8 cellular contexts compared by ENCODE assay signal in the genomic region with DNA sequence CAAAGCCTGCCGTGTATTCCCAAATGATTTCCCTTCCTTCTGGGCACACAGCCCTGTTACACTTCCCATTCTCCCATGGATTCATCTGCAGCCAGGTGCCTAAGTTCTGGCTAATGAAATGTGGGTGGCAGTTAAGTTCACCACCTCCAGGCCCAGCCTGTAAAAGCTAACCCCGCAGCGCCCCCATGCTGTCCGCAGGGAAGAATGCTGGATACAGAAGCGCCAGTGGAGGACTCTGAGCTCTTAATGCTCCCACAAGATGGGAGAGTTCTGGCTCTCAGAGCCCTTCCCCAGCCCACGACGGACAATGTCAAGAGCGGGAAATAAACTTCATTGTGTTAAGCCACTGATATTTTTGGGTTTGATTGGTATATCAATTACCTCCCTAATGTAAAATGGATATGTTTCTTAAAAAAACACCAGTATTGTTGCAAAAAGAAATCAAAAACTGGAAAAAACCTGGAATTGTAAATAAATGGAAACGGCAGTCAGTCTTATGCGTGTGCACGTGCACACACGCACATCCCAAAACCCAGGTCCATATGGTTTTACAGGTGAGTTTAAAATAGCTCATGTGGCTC. TPM values are rescaled to one million over a fixed set of nuclear protein-coding genes. Genes with fewer than 3 reads are reported as not detected.
A peak's percentile ranks its signal among the peaks of the same experiment; 100 is the strongest.
DNase-seq lines count a peak whose midpoint lies in the region; ATAC-seq and TF ChIP-seq lines count a peak whose summit lies in the region.

No MANE protein-coding gene starts in this region.

- TF ChIP-seq POLR2A in breast epithelium (IDR thresholded peaks at IDR 0.05) = no peak

- no peaks in the 10 kb centered on the region for H3K4me1 Mint-ChIP-seq in MCF 10A (ENCODE audit: insufficient read depth, unreplicated experiment)
- H3K4me1 Mint-ChIP-seq in activated T-helper 1 cell treated with anti-CD3 and anti-CD28 coated beads, Interleukin-12 subunit alpha, Interleukin-12 subunit beta, Interleukin-2, Interleukin-4 antibody, amounts not matched to agents 30 ng/mL and 10 ng/mL and 1 ng/mL, durations not matched to agents 14 hours and 24 hours and 36 hours (ENCODE audit: low read depth) = no peaks in the 10 kb centered on the region

- ATAC-seq in HG02763 (IDR thresholded peaks at IDR 0.05; ENCODE audit: unreplicated experiment) (peak; percentile 58), left lung (peak; percentile 97), GM19328 (IDR thresholded peaks at IDR 0.05; ENCODE audit: unreplicated experiment) (no peak)

- no peaks in the 10 kb centered on the region for H3K27me3 ChIP-seq in breast epithelium
- no peaks in the 10 kb centered on the region for H3K27me3 ChIP-seq in brain microvascular endothelial cell (replicated peaks)
- H3K27me3 ChIP-seq in left lung = no peaks in the 10 kb centered on the region

- H3K36me3 Mint-ChIP-seq in MCF 10A (ENCODE audit: insufficient read depth, unreplicated experiment) = no peaks in the 10 kb centered on the region
- no peaks in the 10 kb centered on the region for H3K36me3 Mint-ChIP-seq in activated T-helper 1 cell treated with anti-CD3 and anti-CD28 coated beads, Interleukin-12 subunit alpha, Interleukin-12 subunit beta, Interleukin-2, Interleukin-4 antibody, amounts not matched to agents 30 ng/mL and 10 ng/mL and 1 ng/mL, durations not matched to agents 14 hours and 24 hours and 36 hours (ENCODE audit: low read depth)

- intact Hi-C loops in MCF 10A (cut with micrococcal nuclease) (loop anchor here (5.0 to 10.0 kb wide), 2 partner anchors 149 to 276 kb away; no protein-coding TSS in a partner anchor), breast epithelium (cut with DNase I; ENCODE audit: low total_unique reads) (no loop called here), left lung (cut with DNase I) (no loop called here)
- intact Hi-C loops in activated T-helper 1 cell treated with anti-CD3 and anti-CD28 coated beads, Interleukin-12 subunit alpha, Interleukin-12 subunit beta, Interleukin-2, Interleukin-4 antibody, amounts not matched to agents 30 ng/mL and 10 ng/mL and 1 ng/mL, durations not matched to agents 14 hours and 24 hours and 36 hours (cut with micrococcal nuclease) = loop anchor here (1.0 to 5.0 kb wide), 2 partner anchors 108 to 274 kb away; no protein-coding TSS in a partner anchor

- H3K27ac ChIP-seq in breast epithelium (no peak overlapping the region), brain microvascular endothelial cell (no peak overlapping the region), left lung (no peak overlapping the region)

- no peak overlapping the region for H3K4me3 ChIP-seq in breast epithelium
- no peak overlapping the region for H3K4me3 ChIP-seq in brain microvascular endothelial cell (ENCODE audit: low read depth, low read length)
- no peak overlapping the region for H3K4me3 ChIP-seq in left lung

- peak; percentile 38 for DNase-seq in MCF 10A (ENCODE audit: unreplicated experiment)
- DNase-seq in breast epithelium (ENCODE audit: low spot score in 2 of 2) = no peak
- DNase-seq in NCI-H82 treated with DMSO at 0.1 percent for 48 hours (lab: John Stamatoyannopoulos, UW; ENCODE audit: unreplicated experiment) = peak; percentile 31
- DNase-seq in brain microvascular endothelial cell = peak; percentile 31
- DNase-seq in left lung = peak; percentile 60 to 81
- no peak for DNase-seq in activated T-helper 1 cell treated with anti-CD3 and anti-CD28 coated beads, Interleukin-12 subunit alpha, Interleukin-12 subunit beta, Interleukin-2, Interleukin-4 antibody, amounts not matched to agents 30 ng/mL and 10 ng/mL and 1 ng/mL, durations not matched to agents 14 hours and 24 hours and 36 hours (ENCODE audit: low spot score)

- H3K9me3 Mint-ChIP-seq in MCF 10A (ENCODE audit: unreplicated experiment) = peaks cover 15% of the 10 kb centered on the region
- peaks cover 12% of the 10 kb centered on the region for H3K9me3 Mint-ChIP-seq in activated T-helper 1 cell treated with anti-CD3 and anti-CD28 coated beads, Interleukin-12 subunit alpha, Interleukin-12 subunit beta, Interleukin-2, Interleukin-4 antibody, amounts not matched to agents 30 ng/mL and 10 ng/mL and 1 ng/mL, durations not matched to agents 14 hours and 24 hours and 36 hours

- H3K4me3 Mint-ChIP-seq in MCF 10A (ENCODE audit: unreplicated experiment) = no peak overlapping the region
- H3K4me3 Mint-ChIP-seq in activated T-helper 1 cell treated with anti-CD3 and anti-CD28 coated beads, Interleukin-12 subunit alpha, Interleukin-12 subunit beta, Interleukin-2, Interleukin-4 antibody, amounts not matched to agents 30 ng/mL and 10 ng/mL and 1 ng/mL, durations not matched to agents 14 hours and 24 hours and 36 hours = no peak overlapping the region

- no peak overlapping the region for H3K27ac Mint-ChIP-seq in MCF 10A (ENCODE audit: low read depth, unreplicated experiment)
- H3K27ac Mint-ChIP-seq in activated T-helper 1 cell treated with anti-CD3 and anti-CD28 coated beads, Interleukin-12 subunit alpha, Interleukin-12 subunit beta, Interleukin-2, Interleukin-4 antibody, amounts not matched to agents 30 ng/mL and 10 ng/mL and 1 ng/mL, durations not matched to agents 14 hours and 24 hours and 36 hours = no peak overlapping the region

- POLR2A ChIA-PET in MCF 10A (lab: Yijun Ruan, JAX) = interaction anchor here (0.6 kb wide), 1 partner anchor 655 kb away, joined by 3 read pairs; no protein-coding TSS in a partner anchor

- in situ Hi-C loops in brain microvascular endothelial cell (cut with HindIII; ENCODE audit: low pct_ligation_motif_present, low sequenced_read_pairs) = no loop called here

- H3K36me3 ChIP-seq in breast epithelium (no peaks in the 10 kb centered on the region), brain microvascular endothelial cell (replicated peaks) (no peaks in the 10 kb centered on the region), left lung (no peaks in the 10 kb centered on the region)

- H3K27me3 Mint-ChIP-seq in MCF 10A (ENCODE audit: insufficient read depth, unreplicated experiment) = peaks cover 9% of the 10 kb centered on the region
- peaks cover 21% of the 10 kb centered on the region for H3K27me3 Mint-ChIP-seq in activated T-helper 1 cell treated with anti-CD3 and anti-CD28 coated beads, Interleukin-12 subunit alpha, Interleukin-12 subunit beta, Interleukin-2, Interleukin-4 antibody, amounts not matched to agents 30 ng/mL and 10 ng/mL and 1 ng/mL, durations not matched to agents 14 hours and 24 hours and 36 hours (ENCODE audit: insufficient read depth)

- H3K9me3 ChIP-seq in breast epithelium = peaks cover 0 to 17% of the 10 kb centered on the region in 2 donors
- peaks cover 0 to 10% of the 10 kb centered on the region in 2 donors for H3K9me3 ChIP-seq in left lung

- CTCF ChIA-PET in MCF 10A (lab: Yijun Ruan, JAX) = interaction anchor here (0.7 to 1.3 kb wide), 2 partner anchors 142 to 146 kb away, joined by 3 to 6 read pairs; no protein-coding TSS in a partner anchor

- H3K4me1 ChIP-seq in breast epithelium = no peaks in the 10 kb centered on the region
- no peaks in the 10 kb centered on the region for H3K4me1 ChIP-seq in left lung

- peak; percentile 10 for TF ChIP-seq CTCF in MCF 10A (IDR thresholded peaks at IDR 0.05; ENCODE audit: unreplicated experiment)
- TF ChIP-seq CTCF in breast epithelium (IDR thresholded peaks at IDR 0.05) = peak in 1 of 3 donors; percentile 26
- TF ChIP-seq CTCF in brain microvascular endothelial cell (IDR thresholded peaks at IDR 0.05; ENCODE audit: low read depth, low read length, missing control alignments) = peak; percentile 79
- peak; percentile 21 to 40 for TF ChIP-seq CTCF in left lung (IDR thresholded peaks at IDR 0.05)

- BruUV-seq in MCF 10A (replicated peaks; lab: Mats Ljungman, UMichigan) = no TSS peak

RNA-seq across cellular contexts. Expression of gene FGD5, which starts 37.7 kb away (rescaled TPM):
- total RNA-seq in MCF 10A (2022) (not detected in 2 replicates), breast epithelium (10 to 100 TPM in 2 of 3 donors, 1 to 10 TPM in 1; 7.3 to 28.2 (median 18.7) TPM), left lung (10 to 100 TPM; 25.4 to 48.7 TPM)
- total RNA-seq in activated T-helper 1 cell treated with anti-CD3 and anti-CD28 coated beads, Interleukin-12 subunit alpha, Interleukin-12 subunit beta, Interleukin-2, Interleukin-4 antibody, amounts not matched to agents 30 ng/mL and 10 ng/mL and 1 ng/mL, durations not matched to agents 14 hours and 24 hours and 36 hours = not detected in 2 replicates

Comparison
In these comparisons a context has a peak if more than half of its experiments do, and no peak if none do; other contexts are left out.
1. DNase-seq: peak in MCF 10A (single experiment), NCI-H82 treated with DMSO at 0.1 percent for 48 hours (single experiment), brain microvascular endothelial cell (single experiment) and left lung (2 of 2); none in breast epithelium (0 of 2) and activated T-helper 1 cell treated with anti-CD3 and anti-CD28 coated beads, Interleukin-12 subunit alpha, Interleukin-12 subunit beta, Interleukin-2, Interleukin-4 antibody, amounts not matched to agents 30 ng/mL and 10 ng/mL and 1 ng/mL, durations not matched to agents 14 hours and 24 hours and 36 hours (single experiment).
2. intact Hi-C loops: an anchor here in MCF 10A (5.0 to 10.0 kb wide) and activated T-helper 1 cell treated with anti-CD3 and anti-CD28 coated beads, Interleukin-12 subunit alpha, Interleukin-12 subunit beta, Interleukin-2, Interleukin-4 antibody, amounts not matched to agents 30 ng/mL and 10 ng/mL and 1 ng/mL, durations not matched to agents 14 hours and 24 hours and 36 hours (1.0 to 5.0 kb wide); none called in breast epithelium and left lung.